ENCODE assay signal across 24 cellular contexts in the genomic region with DNA sequence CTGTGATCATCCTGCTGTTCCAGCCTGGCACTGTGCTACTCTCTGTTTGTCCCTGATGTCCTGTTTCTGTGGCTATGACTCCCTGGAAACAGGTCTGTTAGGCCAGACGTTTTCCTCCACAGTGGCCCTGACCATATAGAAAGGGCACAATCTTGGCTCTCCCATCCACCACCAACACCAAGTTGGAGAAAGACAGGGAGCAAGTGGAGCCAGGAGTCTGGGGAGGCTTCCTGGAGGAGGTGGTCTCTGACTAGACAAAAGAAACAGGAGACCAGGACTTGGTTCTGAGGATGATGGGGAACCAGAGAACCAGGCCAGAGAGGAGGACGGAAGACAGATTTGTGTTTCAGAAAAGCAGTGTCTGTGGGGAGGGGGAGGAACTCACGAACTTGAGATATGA. TPM values are rescaled to one million over a fixed set of nuclear protein-coding genes. Genes with fewer than 3 reads are reported as not detected.
DNase-seq lines count a peak whose midpoint lies in the region; ATAC-seq, FAIRE-seq and TF ChIP-seq lines count a peak whose summit lies in the region.
"Had no signal": no experiment of that assay in that cellular context is flagged by ENCODE, and none has a peak within 500 bp of the region (broad histone marks: within the 10 kb centered on the region; RNA-seq: fewer than 3 reads in every experiment).

No MANE protein-coding gene starts in this region.

- no peak overlapping the region for H3K27ac ChIP-seq in K562 (ENCODE audit: extremely low read depth, low read depth, low read length)
- H3K27ac ChIP-seq: BLaER1, GM23248, HL-60, KMS-11 had no signal

- H3K4me1 Mint-ChIP-seq in mesothelial cell of epicardium = peaks cover 77% of the 10 kb centered on the region
- H3K4me1 Mint-ChIP-seq in progenitor cell of endocrine pancreas (ENCODE audit: low read depth) = peaks cover 46% of the 10 kb centered on the region
- peaks cover 13% of the 10 kb centered on the region for H3K4me1 Mint-ChIP-seq in CD14-positive monocyte

- intact Hi-C loops in K562 (cut with micrococcal nuclease) = loop anchor here (5.0 kb wide), 1 partner anchor 36 kb away; no protein-coding TSS in a partner anchor
- intact Hi-C loops in CD14-positive monocyte (cut with micrococcal nuclease) = no loop called here

- DNase-seq in K562 (ENCODE audit: extremely low read depth in 1 of 4, low spot score in 3 of 4) = no peak
- DNase-seq in mesothelial cell of epicardium (ENCODE audit: low spot score in 2 of 2, unreplicated experiment in 2 of 2) = no peak
- DNase-seq in progenitor cell of endocrine pancreas (ENCODE audit: low spot score, unreplicated experiment) = no peak
- no peak for DNase-seq in CD14-positive monocyte (ENCODE audit: low spot score)
- no peak for DNase-seq in Ammon's horn (ENCODE audit: low spot score)
- DNase-seq in NCI-H1436 (lab: John Stamatoyannopoulos, UW) = no peak
- DNase-seq: CD8-positive, alpha-beta T cell; DND-41; GM23248; HCEC 1CT; NCI-H1105 treated with DMSO at 0.1 percent for 48 hours; NCI-H1694; NCI-H2081; NCI-H2171; NCI-H446 treated with DMSO at 0.1 percent for 48 hours; NCI-H526 treated with DMSO at 0.1 percent for 48 hours; OCI-M1 had no signal

- TF ChIP-seq CTCF in Loucy (conservative IDR thresholded peaks at IDR 0.05; ENCODE audit: low read length) = no peak
- no peak for TF ChIP-seq CTCF in K562 (IDR thresholded peaks at IDR 0.05 in 2 of 3, conservative IDR thresholded peaks at IDR 0.05 in 1 of 3; ENCODE audit: insufficient read depth in 2 of 3, low read depth in 1 of 3, low read length in 3 of 3)
- no peak for TF ChIP-seq CTCF in mesothelial cell of epicardium (IDR thresholded peaks at IDR 0.05; ENCODE audit: unreplicated experiment)
- TF ChIP-seq CTCF in progenitor cell of endocrine pancreas (IDR thresholded peaks at IDR 0.05; ENCODE audit: unreplicated experiment) = no peak
- TF ChIP-seq CTCF in CD14-positive monocyte (IDR thresholded peaks at IDR 0.05) = no peak

- no peaks in the 10 kb centered on the region for H3K9me3 Mint-ChIP-seq in mesothelial cell of epicardium
- H3K9me3 Mint-ChIP-seq in progenitor cell of endocrine pancreas (ENCODE audit: low read depth) = no peaks in the 10 kb centered on the region
- peaks cover 0 to 3% (median 0%) of the 10 kb centered on the region in 7 donors for H3K9me3 Mint-ChIP-seq in CD14-positive monocyte
- H3K9me3 Mint-ChIP-seq: CD8-positive, alpha-beta T cell had no signal

- POLR2A ChIA-PET in K562 (lab: Yijun Ruan, JAX) = no interaction called here

- H3K27me3 Mint-ChIP-seq in mesothelial cell of epicardium (ENCODE audit: low read depth) = no peaks in the 10 kb centered on the region
- peaks cover 24% of the 10 kb centered on the region for H3K27me3 Mint-ChIP-seq in progenitor cell of endocrine pancreas
- H3K27me3 Mint-ChIP-seq in CD14-positive monocyte (ENCODE audit: low read depth in 3 of 3) = peaks cover 6 to 29% (median 19%) of the 10 kb centered on the region in 3 donors

- TF ChIP-seq EP300 in K562 (IDR thresholded peaks at IDR 0.05; ENCODE audit: low read length) = no peak

- no peaks in the 10 kb centered on the region for H3F3A ChIP-seq in Loucy (ENCODE audit: low read depth)

- H3K27me3 ChIP-seq in Loucy (ENCODE audit: insufficient read depth, low read length, poor library complexity, severe bottlenecking) (no peaks in the 10 kb centered on the region), K562 (ENCODE audit: control insufficient read depth in 2 of 2, insufficient read depth in 2 of 2, low read length in 2 of 2) (no peaks in the 10 kb centered on the region)

- H3K4me3 Mint-ChIP-seq in mesothelial cell of epicardium (no peak overlapping the region), progenitor cell of endocrine pancreas (ENCODE audit: low read depth) (no peak overlapping the region), CD14-positive monocyte (peak overlapping the region in 1 of 2 donors; percentile 14)
- H3K4me3 Mint-ChIP-seq: CD8-positive, alpha-beta T cell had no signal

- no peak for TF ChIP-seq RAD21 in K562 (CRISPR knock-in tag; conservative IDR thresholded peaks at IDR 0.05 in 1 of 2, IDR thresholded peaks at IDR 0.05 in 1 of 2)

- 8% methylated on average over 1 of the region's 3 CpGs for WGBS in K562 (ENCODE audit: insufficient coverage, low coverage, missing lambda C conversion rate)

- no peaks in the 10 kb centered on the region for H4K20me1 ChIP-seq in Loucy (ENCODE audit: insufficient read depth, low read length, poor library complexity, severe bottlenecking)
- no peaks in the 10 kb centered on the region for H4K20me1 ChIP-seq in K562 (replicated peaks; ENCODE audit: control insufficient read depth, insufficient read depth, low read length)
- H4K20me1 ChIP-seq: BLaER1 had no signal

- CTCF ChIA-PET in K562 (lab: Yijun Ruan, JAX; ENCODE audit: low intra/inter-chr PET ratio) = no interaction called here

- H3K27ac Mint-ChIP-seq in mesothelial cell of epicardium = peak overlapping the region; percentile 77
- H3K27ac Mint-ChIP-seq in progenitor cell of endocrine pancreas = peak overlapping the region; percentile 56
- H3K27ac Mint-ChIP-seq in CD14-positive monocyte = no peak overlapping the region

- H3K79me2 ChIP-seq in Loucy (ENCODE audit: insufficient read depth, low read length) = peaks cover 7% of the 10 kb centered on the region; the same call in 1 of the 2 replicates
- H3K79me2 ChIP-seq in K562 (ENCODE audit: control insufficient read depth, insufficient read depth, low read length) = peaks cover 84% of the 10 kb centered on the region

- no peak for TF ChIP-seq POLR2A in K562 (conservative IDR thresholded peaks at IDR 0.05)

- H3K4me1 ChIP-seq in Loucy (ENCODE audit: insufficient read depth, low read length, poor library complexity, severe bottlenecking) (peaks cover 3% of the 10 kb centered on the region), K562 (replicated peaks in 1 of 2; ENCODE audit: control insufficient read depth in 2 of 2, insufficient read depth in 2 of 2, low read length in 2 of 2) (peaks cover 56 to 73% of the 10 kb centered on the region in 2 experiments)

- no peaks in the 10 kb centered on the region for H3K9me1 ChIP-seq in K562 (ENCODE audit: control insufficient read depth, insufficient read depth, low read length)

- no TSS peak for BruUV-seq in K562 (replicated peaks; lab: Mats Ljungman, UMichigan)

- H3K36me3 ChIP-seq in Loucy (ENCODE audit: insufficient read depth, low read length) (no peaks in the 10 kb centered on the region), K562 (ENCODE audit: control insufficient read depth, insufficient read depth, low read length) (peaks cover 58% of the 10 kb centered on the region)
- H3K36me3 ChIP-seq: BLaER1 had no signal

- H3K9me3 ChIP-seq in Loucy (ENCODE audit: insufficient read depth, low read depth, low read length) = no peaks in the 10 kb centered on the region
- H3K9me3 ChIP-seq in K562 (replicated peaks; ENCODE audit: control insufficient read depth, insufficient read depth, low read depth, low read length) = no peaks in the 10 kb centered on the region
- H3K9me3 ChIP-seq: BLaER1 had no signal

- H3K9me2 ChIP-seq in Loucy (replicated peaks; ENCODE audit: low read depth, low read length) = no peaks in the 10 kb centered on the region

- H2AFZ ChIP-seq in Loucy (ENCODE audit: low read length) (no peak overlapping the region), K562 (ENCODE audit: low read depth, low read length) (no peak overlapping the region)
- H2AFZ ChIP-seq: GM23248 had no signal

- H3K9ac ChIP-seq in Loucy (ENCODE audit: low read depth, low read length, poor library complexity, severe bottlenecking) (peak overlapping the region; percentile 27), K562 (ENCODE audit: insufficient read depth in 1 of 2, low read depth in 2 of 2, low read length in 2 of 2) (peak overlapping the region in 1 of 2 experiments; percentile 64; a peak in 1 of 4 replicates)
- H3K9ac ChIP-seq: BLaER1, GM23248, KMS-11 had no signal

- no peak overlapping the region for H3K4me2 ChIP-seq in Loucy (ENCODE audit: low read depth, low read length, poor library complexity, severe bottlenecking)
- no peak overlapping the region for H3K4me2 ChIP-seq in K562 (ENCODE audit: insufficient read depth, low read length)
- H3K4me2 ChIP-seq: BLaER1, KMS-11 had no signal

- in situ Hi-C loops in K562 (cut with MboI) = no loop called here

- no peak for FAIRE-seq in K562 (lab: Jason Lieb, UNC)
- FAIRE-seq: GM12878, RCC 7860 had no signal

- H3K36me3 Mint-ChIP-seq in mesothelial cell of epicardium = no peaks in the 10 kb centered on the region
- no peaks in the 10 kb centered on the region for H3K36me3 Mint-ChIP-seq in progenitor cell of endocrine pancreas (ENCODE audit: insufficient read depth)
- peaks cover 0 to 1% of the 10 kb centered on the region in 2 donors for H3K36me3 Mint-ChIP-seq in CD14-positive monocyte
- H3K36me3 Mint-ChIP-seq: CD8-positive, alpha-beta T cell had no signal

- H3K4me3 ChIP-seq in Loucy (ENCODE audit: low read length, poor library complexity, severe bottlenecking) = no peak overlapping the region
- no peak overlapping the region for H3K4me3 ChIP-seq in K562
- H3K4me3 ChIP-seq: BLaER1, GM12878, GM23248 had no signal

- no peak for ATAC-seq in K562
- ATAC-seq: CD8-positive, alpha-beta T cell; GM12878; Right ventricle myocardium inferior had no signal

TF ChIP-seq in K562, 482 proteins besides CTCF, POLR2A, EP300 and RAD21 (continues in another document):
- TF ChIP-seq ZFP36 (IDR thresholded peaks at IDR 0.05; ENCODE audit: low read depth, low read length, partially characterized antibody) (peak; percentile 94), BHLHE40 (IDR thresholded peaks at IDR 0.05; ENCODE audit: low read length) (no peak)

RNA-seq across cellular contexts. Expression of a gene that starts 49.2 kb away (rescaled TPM):
- total RNA-seq in K562 (2011; cell fraction: chromatin; rRNA removed; ENCODE audit: low replicate concordance) = 54.6 and 73.2 TPM in 2 replicates
- total RNA-seq in K562 (2011; cell fraction: nucleolus; rRNA removed) = 34.3 and 36.4 TPM in 2 replicates
- 49.6 and 69.7 TPM in 2 replicates for total RNA-seq in K562 (2011; cell fraction: nucleoplasm; rRNA removed)
- total RNA-seq in K562 (2014; rRNA removed) (11.3 and 14.5 TPM in 2 replicates), K562 (2014; rRNA removed; fragmentation: Illumina TruSeq; extraction: Trizol) (1.7 and 2.5 TPM in 2 replicates), K562 (2015; rRNA removed; fragmentation: Illumina TruSeq; extraction: Trizol) (3.7 and 4.1 TPM in 2 replicates), K562 (2021) (14.2 and 15.5 TPM in 2 replicates), mesothelial cell of epicardium (164 to 176 TPM (median 176 TPM) in 3 replicates), progenitor cell of endocrine pancreas (35.5 and 38.9 TPM in 2 replicates)
- polyA plus RNA-seq in K562 (2011; rRNA removed) (5.3 and 9.2 TPM in 2 replicates), K562 (2014; fragmentation: Illumina TruSeq; extraction: Trizol) (1.1 and 1.4 TPM in 2 replicates), K562 (2014; fragmentation: Nextera tagmentation; extraction: Ambion mirVana) (under 1 TPM; 0.10 to 0.13 TPM), K562 (2014; rRNA removed) (4.6 and 6.9 TPM in 2 replicates), CD14-positive monocyte (not detected)
- polyA plus RNA-seq in K562 (2011; cell fraction: cytosol; rRNA removed) = 4.6 and 10.2 TPM in 2 replicates
- polyA plus RNA-seq in K562 (2011; cell fraction: nucleus; rRNA removed) = 10.8 and 14.0 TPM in 2 replicates
- 7.4 and 21.2 TPM in 2 replicates for polyA plus RNA-seq in K562 (2012)
- 7.7 and 9.1 TPM in 2 replicates for polyA minus RNA-seq in K562 (2011; rRNA and poly(A)+ RNA removed)
- polyA minus RNA-seq in K562 (2011; cell fraction: cytosol; rRNA and poly(A)+ RNA removed) = 12.8 and 25.8 TPM in 2 replicates
- 13.9 and 32.1 TPM in 2 replicates for polyA minus RNA-seq in K562 (2011; cell fraction: nucleus; rRNA and poly(A)+ RNA removed)

Comparison
In these comparisons a context has a peak if more than half of its experiments do, and no peak if none do; other contexts are left out.
1. H3K27ac Mint-ChIP-seq: peak in mesothelial cell of epicardium (single experiment) and progenitor cell of endocrine pancreas (single experiment); none in CD14-positive monocyte (0 of 7).